ENCODE assay signal across 10 cellular contexts in the genomic region with DNA sequence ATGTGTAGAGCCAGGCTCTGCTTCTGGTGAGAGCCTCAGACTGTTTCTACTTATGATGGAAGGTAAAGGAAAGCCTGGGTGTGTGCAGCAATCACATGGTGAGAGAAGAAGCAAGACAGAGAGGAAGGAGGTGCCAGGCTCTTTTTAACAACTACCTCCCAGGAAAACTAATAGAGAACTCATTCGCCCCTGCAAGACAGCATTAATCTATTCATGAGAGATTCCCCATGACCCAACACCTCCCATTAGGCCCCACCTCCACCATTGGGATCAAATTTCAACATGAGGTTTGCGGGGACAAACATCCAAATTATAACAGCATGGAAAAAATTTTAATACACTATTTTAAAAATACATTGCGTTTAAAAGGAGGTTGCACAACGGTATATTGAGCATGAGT.
"Had no signal": no experiment of that assay in that cellular context is flagged by ENCODE, and none has a peak within 500 bp of the region (broad histone marks: within the 10 kb centered on the region; RNA-seq: fewer than 3 reads in every experiment).

No MANE protein-coding gene starts in this region.

- H3K4me3 ChIP-seq: GM23248, GM23338, HAP-1 had no signal

- H2AFZ ChIP-seq: GM23248, GM23338 had no signal

- H3K4me2 ChIP-seq: GM23338 had no signal

- H3K27ac ChIP-seq: GM23248 had no signal

- H3K9me3 Mint-ChIP-seq: HFFc6 had no signal

- H3K27ac Mint-ChIP-seq: GM23338, H9, HFFc6 had no signal

- H3K36me3 ChIP-seq: HAP-1 had no signal

- H3K4me3 Mint-ChIP-seq: GM23338, H9, HFFc6 had no signal

- FAIRE-seq: H54 had no signal

- H3K9ac ChIP-seq: GM23248 had no signal

- DNase-seq: GM23248, GOT3, H7, H9, HCEC 1CT, HFFc6 had no signal

- H3K9me3 ChIP-seq: HAP-1 had no signal

- H3K4me1 ChIP-seq: HAP-1 had no signal

- ATAC-seq: GM23338, HCT116 had no signal
